11 cellular contexts compared by ENCODE assay signal in genomic region chr22:35230839-35231584, GRCh38. TPM values are rescaled to one million over a fixed set of nuclear protein-coding genes. Genes with fewer than 3 reads are reported as not detected.
DNase-seq lines count a peak whose midpoint lies in the region; ATAC-seq, FAIRE-seq and TF ChIP-seq lines count a peak whose summit lies in the region.
"Had no signal": no experiment of that assay in that cellular context is flagged by ENCODE, and none has a peak within 500 bp of the region (broad histone marks: within the 10 kb centered on the region; RNA-seq: fewer than 3 reads in every experiment).

No MANE protein-coding gene starts in this region.

- no peaks in the 10 kb centered on the region for H3K36me3 Mint-ChIP-seq in activated T-helper 17 cell treated with anti-CD3 and anti-CD28 coated beads, Interleukin-2, amount 50 U/mL, for 72 hours (ENCODE audit: low read depth)

- no peak overlapping the region for H3K27ac Mint-ChIP-seq in activated T-helper 17 cell treated with anti-CD3 and anti-CD28 coated beads, Interleukin-2, amount 50 U/mL, for 72 hours
- H3K27ac Mint-ChIP-seq: activated B cell treated with CpG ODN at 0.5 μM for 24 hours had no signal

- peak; percentile 72 for TF ChIP-seq POLR2A in GM12892 (IDR thresholded peaks at IDR 0.05; ENCODE audit: low read depth, low read length)

- ATAC-seq in activated T-helper 17 cell treated with anti-CD3 and anti-CD28 coated beads, Interleukin-2, amount 50 U/mL, for 72 hours (replicated peaks), result peak; percentile 23
- no peak for ATAC-seq in GM21360 (IDR thresholded peaks at IDR 0.05; ENCODE audit: unreplicated experiment)
- ATAC-seq in HG03571 (IDR thresholded peaks at IDR 0.05; ENCODE audit: unreplicated experiment), result no peak

- H3K36me3 ChIP-seq in H7 (replicated peaks; ENCODE audit: control insufficient read depth, insufficient read depth, low read length), result no peaks in the 10 kb centered on the region

- no peaks in the 10 kb centered on the region for H3K27me3 ChIP-seq in H7 (ENCODE audit: control insufficient read depth, insufficient read depth, low read length)

- DNase-seq in GM12892 (ENCODE audit: insufficient read length), result no peak
- DNase-seq in NCI-H460 (ENCODE audit: extremely low read depth, low read depth), result peak; percentile 18
- no peak for DNase-seq in H7
- DNase-seq in amygdala (lab: John Stamatoyannopoulos, UW), result no peak

- no peak overlapping the region for H3K4me3 ChIP-seq in H7 (ENCODE audit: insufficient read depth, low read depth, low read length)
- H3K4me3 ChIP-seq: GM23248 had no signal

- H3K4me1 Mint-ChIP-seq in activated T-helper 17 cell treated with anti-CD3 and anti-CD28 coated beads, Interleukin-2, amount 50 U/mL, for 72 hours, result peaks cover 7% of the 10 kb centered on the region
- H3K4me1 Mint-ChIP-seq: activated B cell treated with CpG ODN at 0.5 μM for 24 hours had no signal

- peak overlapping the region; percentile 5; the same call in 1 of the 2 replicates for H3K27ac ChIP-seq in C4-2B
- H3K27ac ChIP-seq: GM23248 had no signal

- no peak for FAIRE-seq in GM12892 (lab: Jason Lieb, UNC)
- FAIRE-seq: bronchial epithelial cell had no signal

- peaks cover 14% of the 10 kb centered on the region for H3K27me3 Mint-ChIP-seq in activated T-helper 17 cell treated with anti-CD3 and anti-CD28 coated beads, Interleukin-2, amount 50 U/mL, for 72 hours

- H3K4me3 Mint-ChIP-seq in activated T-helper 17 cell treated with anti-CD3 and anti-CD28 coated beads, Interleukin-2, amount 50 U/mL, for 72 hours, result peak overlapping the region; percentile 5
- H3K4me3 Mint-ChIP-seq: activated B cell treated with CpG ODN at 0.5 μM for 24 hours had no signal

- no peak for TF ChIP-seq CTCF in C4-2B (conservative IDR thresholded peaks at IDR 0.05)

- H3K9me3 Mint-ChIP-seq in activated T-helper 17 cell treated with anti-CD3 and anti-CD28 coated beads, Interleukin-2, amount 50 U/mL, for 72 hours, result no peaks in the 10 kb centered on the region
- H3K9me3 Mint-ChIP-seq: activated B cell treated with CpG ODN at 0.5 μM for 24 hours had no signal

RNA-seq across cellular contexts. Expression of gene HMGXB4, which starts 26.3 kb away (rescaled TPM):
- 22.1 TPM for polyA plus RNA-seq in GM12892 (2012; ENCODE audit: missing spikeins)
- total RNA-seq in NCI-H460 (2014; rRNA removed; shearing (Covaris generic)), result 17.0 and 22.9 TPM in 2 replicates
- 21.1 and 23.3 TPM in 2 replicates for polyA plus RNA-seq in NCI-H460 (2014; cell fraction: nucleus; rRNA removed)
- 10 to 100 TPM; 35.3 to 36.9 TPM for total RNA-seq in activated T-helper 17 cell treated with anti-CD3 and anti-CD28 coated beads, Interleukin-2, amount 50 U/mL, for 72 hours
- total RNA-seq in H7 (2014; rRNA removed; shearing (Covaris generic)), result 17.1 and 22.1 TPM in 2 replicates
